ENCODE assay signal across 8 cellular contexts in the genomic region with DNA sequence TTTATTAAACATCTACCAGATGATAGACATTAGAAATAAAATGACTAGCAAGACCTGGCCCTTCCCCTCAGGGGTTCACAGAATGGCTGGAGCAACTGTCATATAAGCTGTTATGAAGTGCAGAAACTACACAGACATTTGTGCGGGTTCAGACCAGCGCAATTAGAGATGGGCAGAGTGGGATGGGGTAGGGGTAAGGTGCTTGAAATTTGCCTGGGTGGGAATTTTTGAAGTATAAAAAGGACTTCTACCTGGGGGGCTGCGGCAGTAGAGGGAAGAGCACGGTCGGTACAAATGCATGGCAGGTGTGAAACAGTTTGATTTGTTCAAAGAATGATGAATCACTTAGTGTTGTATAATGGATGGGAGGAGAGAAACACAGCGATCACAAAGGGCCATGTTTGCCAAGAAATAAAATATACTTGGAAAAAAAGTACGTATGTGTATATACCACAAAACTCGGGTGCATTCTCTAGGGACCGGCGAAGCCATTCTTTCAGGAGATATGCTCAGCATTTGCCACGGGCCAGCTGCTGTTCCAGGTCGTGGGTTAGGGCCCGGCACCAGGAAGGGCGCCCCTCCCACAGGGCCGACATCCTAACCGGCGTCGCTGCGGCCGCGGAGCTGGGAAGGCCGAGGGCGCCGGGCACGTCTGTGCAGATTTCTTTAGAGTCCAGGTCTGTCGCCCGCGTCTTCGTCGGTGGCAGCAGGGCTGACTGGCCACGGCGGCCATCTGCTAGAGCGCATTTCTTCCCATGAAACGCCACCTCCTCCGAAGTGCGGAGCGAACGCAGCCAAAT. TPM values are rescaled to one million over a fixed set of nuclear protein-coding genes. Genes with fewer than 3 reads are reported as not detected.
DNase-seq lines count a peak whose midpoint lies in the region; ATAC-seq and TF ChIP-seq lines count a peak whose summit lies in the region.

No MANE protein-coding gene starts in this region.

- H3K79me2 ChIP-seq in neural cell (replicated peaks; ENCODE audit: insufficient read depth, low read length) = peaks cover 17% of the 10 kb centered on the region

- H3K9me3 ChIP-seq in neural cell (ENCODE audit: low read length) = no peaks in the 10 kb centered on the region

- no peaks in the 10 kb centered on the region for H4K20me1 ChIP-seq in neural cell (ENCODE audit: insufficient read depth)

- TF ChIP-seq CTCF in HFFc6 (IDR thresholded peaks at IDR 0.05) (no peak), fibroblast of villous mesenchyme (IDR thresholded peaks at IDR 0.05; ENCODE audit: insufficient read depth, low read depth, low read length) (no peak), neural cell (IDR thresholded peaks at IDR 0.05; ENCODE audit: poor library complexity, severe bottlenecking) (no peak)

- H3K9me3 Mint-ChIP-seq in HFFc6 = no peaks in the 10 kb centered on the region; the same call in 1 of the 2 replicates
- H3K9me3 Mint-ChIP-seq in activated CD8-positive, alpha-beta T cell treated with anti-CD3 and anti-CD28 coated beads, Interleukin-2, amount 10 ng/mL, durations not matched to agents 7 days and 5 days (ENCODE audit: insufficient read depth) = no peaks in the 10 kb centered on the region

- H3K4me3 ChIP-seq in fibroblast of villous mesenchyme (ENCODE audit: low read depth, low read length) = peak overlapping the region; percentile 100
- H3K4me3 ChIP-seq in neural cell (ENCODE audit: low read length) = peak overlapping the region; percentile 98

- peak overlapping the region; percentile 75 for H3K27ac ChIP-seq in neural cell (ENCODE audit: low read length)

- H3K36me3 ChIP-seq in neural cell (ENCODE audit: insufficient read depth, low read length) = peaks cover 8% of the 10 kb centered on the region

- no peak for TF ChIP-seq EP300 in neural cell (conservative IDR thresholded peaks at IDR 0.05; ENCODE audit: poor library complexity, severe bottlenecking)

- H3K27me3 Mint-ChIP-seq in HFFc6 (ENCODE audit: insufficient read depth) = no peaks in the 10 kb centered on the region
- no peaks in the 10 kb centered on the region for H3K27me3 Mint-ChIP-seq in activated CD8-positive, alpha-beta T cell treated with anti-CD3 and anti-CD28 coated beads, Interleukin-2, amount 10 ng/mL, durations not matched to agents 7 days and 5 days (ENCODE audit: low read depth)

- peak overlapping the region; percentile 97 for H3K27ac Mint-ChIP-seq in HFFc6
- peak overlapping the region; percentile 96 for H3K27ac Mint-ChIP-seq in activated CD8-positive, alpha-beta T cell treated with anti-CD3 and anti-CD28 coated beads, Interleukin-2, amount 10 ng/mL, durations not matched to agents 7 days and 5 days

- H3F3A ChIP-seq in neural cell (ENCODE audit: insufficient read depth, low read length, poor library complexity, severe bottlenecking) = peaks cover 4% of the 10 kb centered on the region

- H3K36me3 Mint-ChIP-seq in HFFc6 (ENCODE audit: low read depth) = peaks cover 27% of the 10 kb centered on the region
- peaks cover 32% of the 10 kb centered on the region for H3K36me3 Mint-ChIP-seq in activated CD8-positive, alpha-beta T cell treated with anti-CD3 and anti-CD28 coated beads, Interleukin-2, amount 10 ng/mL, durations not matched to agents 7 days and 5 days (ENCODE audit: low read depth)

- POLR2A ChIA-PET in activated CD8-positive, alpha-beta T cell treated with anti-CD3 and anti-CD28 coated beads, Interleukin-2, amount 10 ng/mL, durations not matched to agents 7 days and 5 days (lab: Charles Lee) = interaction anchor here (0.6 to 3.1 kb wide), 21 partner anchors 9 to 300 kb away, joined by 3 to 31 read pairs (median 4); a partner anchor contains a TSS

- TF ChIP-seq RAD21 in neural cell (conservative IDR thresholded peaks at IDR 0.05) = no peak

- peak; percentile 37 for ATAC-seq in activated CD8-positive, alpha-beta T cell treated with anti-CD3 and anti-CD28 coated beads, Interleukin-2, amount 10 ng/mL, durations not matched to agents 7 days and 5 days
- ATAC-seq in GM19324 (IDR thresholded peaks at IDR 0.05; ENCODE audit: low FRiP score, unreplicated experiment) = no peak

- H3K4me1 Mint-ChIP-seq in HFFc6 (ENCODE audit: low read depth) = peaks cover 29% of the 10 kb centered on the region
- peaks cover 45% of the 10 kb centered on the region for H3K4me1 Mint-ChIP-seq in activated CD8-positive, alpha-beta T cell treated with anti-CD3 and anti-CD28 coated beads, Interleukin-2, amount 10 ng/mL, durations not matched to agents 7 days and 5 days (ENCODE audit: low read depth)

- H3K4me3 Mint-ChIP-seq in HFFc6 = peak overlapping the region; percentile 100
- H3K4me3 Mint-ChIP-seq in activated CD8-positive, alpha-beta T cell treated with anti-CD3 and anti-CD28 coated beads, Interleukin-2, amount 10 ng/mL, durations not matched to agents 7 days and 5 days = peak overlapping the region; percentile 99

- peak overlapping the region; percentile 79 for H3K4me2 ChIP-seq in neural cell (ENCODE audit: low read length)

- peak overlapping the region; percentile 92 for H2AFZ ChIP-seq in neural cell (ENCODE audit: low read depth, low read length)

- no peaks in the 10 kb centered on the region for H3K9me2 ChIP-seq in neural cell (ENCODE audit: insufficient read depth, low read length)

- H3K27me3 ChIP-seq in neural cell (ENCODE audit: insufficient read depth, low read depth, low read length) = no peaks in the 10 kb centered on the region

- peak; percentile 24 for DNase-seq in activated T-cell treated with anti-CD3 and anti-CD28 coated beads, Interleukin-2, amount 50 U/mL, for 1 hour
- no peak for DNase-seq in activated T-cell treated with anti-CD3 and anti-CD28 coated beads for 4 hours
- DNase-seq in HFFc6 = peak; percentile 14
- peak; percentile 67 for DNase-seq in NCI-H1105 (lab: John Stamatoyannopoulos, UW)
- no peak for DNase-seq in activated CD8-positive, alpha-beta T cell treated with anti-CD3 and anti-CD28 coated beads, Interleukin-2, amount 10 ng/mL, durations not matched to agents 7 days and 5 days
- peak; percentile 3 for DNase-seq in fibroblast of villous mesenchyme (ENCODE audit: low read depth)

- H3K9ac ChIP-seq in neural cell (ENCODE audit: low read length) = peak overlapping the region; percentile 74

- CTCF ChIA-PET in activated CD8-positive, alpha-beta T cell treated with anti-CD3 and anti-CD28 coated beads, Interleukin-2, amount 10 ng/mL, durations not matched to agents 7 days and 5 days (lab: Charles Lee) = interaction anchor here (0.9 to 9.1 kb wide), 23 partner anchors 7 to 453 kb away, joined by 3 to 81 read pairs (median 5); a partner anchor contains a TSS

TF ChIP-seq in neural cell, 6 proteins besides CTCF, POLR2A, EP300 and RAD21:
- TF ChIP-seq, protein P1, sequence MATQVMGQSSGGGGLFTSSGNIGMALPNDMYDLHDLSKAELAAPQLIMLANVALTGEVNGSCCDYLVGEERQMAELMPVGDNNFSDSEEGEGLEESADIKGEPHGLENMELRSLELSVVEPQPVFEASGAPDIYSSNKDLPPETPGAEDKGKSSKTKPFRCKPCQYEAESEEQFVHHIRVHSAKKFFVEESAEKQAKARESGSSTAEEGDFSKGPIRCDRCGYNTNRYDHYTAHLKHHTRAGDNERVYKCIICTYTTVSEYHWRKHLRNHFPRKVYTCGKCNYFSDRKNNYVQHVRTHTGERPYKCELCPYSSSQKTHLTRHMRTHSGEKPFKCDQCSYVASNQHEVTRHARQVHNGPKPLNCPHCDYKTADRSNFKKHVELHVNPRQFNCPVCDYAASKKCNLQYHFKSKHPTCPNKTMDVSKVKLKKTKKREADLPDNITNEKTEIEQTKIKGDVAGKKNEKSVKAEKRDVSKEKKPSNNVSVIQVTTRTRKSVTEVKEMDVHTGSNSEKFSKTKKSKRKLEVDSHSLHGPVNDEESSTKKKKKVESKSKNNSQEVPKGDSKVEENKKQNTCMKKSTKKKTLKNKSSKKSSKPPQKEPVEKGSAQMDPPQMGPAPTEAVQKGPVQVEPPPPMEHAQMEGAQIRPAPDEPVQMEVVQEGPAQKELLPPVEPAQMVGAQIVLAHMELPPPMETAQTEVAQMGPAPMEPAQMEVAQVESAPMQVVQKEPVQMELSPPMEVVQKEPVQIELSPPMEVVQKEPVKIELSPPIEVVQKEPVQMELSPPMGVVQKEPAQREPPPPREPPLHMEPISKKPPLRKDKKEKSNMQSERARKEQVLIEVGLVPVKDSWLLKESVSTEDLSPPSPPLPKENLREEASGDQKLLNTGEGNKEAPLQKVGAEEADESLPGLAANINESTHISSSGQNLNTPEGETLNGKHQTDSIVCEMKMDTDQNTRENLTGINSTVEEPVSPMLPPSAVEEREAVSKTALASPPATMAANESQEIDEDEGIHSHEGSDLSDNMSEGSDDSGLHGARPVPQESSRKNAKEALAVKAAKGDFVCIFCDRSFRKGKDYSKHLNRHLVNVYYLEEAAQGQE (IDR thresholded peaks at IDR 0.05; ENCODE audit: borderline replicate concordance) = no peak
- TF ChIP-seq TAF1 (IDR thresholded peaks at IDR 0.05; ENCODE audit: low read depth) (no peak), SMC3 (conservative IDR thresholded peaks at IDR 0.05; ENCODE audit: poor library complexity) (no peak), EZH2 (IDR thresholded peaks at IDR 0.05; ENCODE audit: borderline replicate concordance, insufficient read depth, low read length, poor library complexity, severe bottlenecking) (no peak), POLR2AphosphoS5 (IDR thresholded peaks at IDR 0.05) (no peak), MXI1 (conservative IDR thresholded peaks at IDR 0.05; ENCODE audit: poor library complexity, severe bottlenecking) (no peak)

RNA-seq across cellular contexts. Expression of a gene that starts 0.8 kb away (rescaled TPM):
- total RNA-seq in HFFc6 (2021; fragmentation: NEBNext Ultra II Directional; extraction: Animal tissue kit (Norgen Biotek cat#: 25700)) = 10 to 100 TPM; 68.4 to 89.6 (median 84.8) TPM
- 10 to 100 TPM; 67.3 to 71.6 TPM for total RNA-seq in activated CD8-positive, alpha-beta T cell treated with anti-CD3 and anti-CD28 coated beads, Interleukin-2, amount 10 ng/mL, durations not matched to agents 7 days and 5 days
- total RNA-seq in fibroblast of villous mesenchyme = 50.1 and 54.4 TPM in 2 replicates
- 88.8 and 117 TPM in 2 replicates for polyA plus RNA-seq in neural cell
- polyA minus RNA-seq in neural cell = 35.1 and 40.9 TPM in 2 replicates

RNA-seq across cellular contexts. Expression of a gene that starts 39.9 kb away (rescaled TPM):
- 1 to 10 TPM; 4.3 to 7.0 (median 6.3) TPM for total RNA-seq in HFFc6 (2021; fragmentation: NEBNext Ultra II Directional; extraction: Animal tissue kit (Norgen Biotek cat#: 25700))
- total RNA-seq in activated CD8-positive, alpha-beta T cell treated with anti-CD3 and anti-CD28 coated beads, Interleukin-2, amount 10 ng/mL, durations not matched to agents 7 days and 5 days = 10 to 100 TPM in 1 of 2 experiments, 1 to 10 TPM in 1; 9.2 to 12.1 TPM
- 6.1 and 9.9 TPM in 2 replicates for total RNA-seq in fibroblast of villous mesenchyme
- 15.9 and 16.5 TPM in 2 replicates for polyA plus RNA-seq in neural cell
- 15.8 and 18.8 TPM in 2 replicates for polyA minus RNA-seq in neural cell

Comparison
In these comparisons a context has a peak if more than half of its experiments do, and no peak if none do; other contexts are left out.
1. DNase-seq: peak in activated T-cell treated with anti-CD3 and anti-CD28 coated beads, Interleukin-2, amount 50 U/mL, for 1 hour (single experiment), HFFc6 (single experiment), NCI-H1105 (single experiment) and fibroblast of villous mesenchyme (single experiment); none in activated T-cell treated with anti-CD3 and anti-CD28 coated beads for 4 hours (single experiment) and activated CD8-positive, alpha-beta T cell treated with anti-CD3 and anti-CD28 coated beads, Interleukin-2, amount 10 ng/mL, durations not matched to agents 7 days and 5 days (single experiment).